15 cellular contexts compared by ENCODE assay signal in genomic region chr4:168388890-168389289, GRCh38.
DNase-seq lines count a peak whose midpoint lies in the region; ATAC-seq and TF ChIP-seq lines count a peak whose summit lies in the region.
"Had no signal": no experiment of that assay in that cellular context is flagged by ENCODE, and none has a peak within 500 bp of the region (broad histone marks: within the 10 kb centered on the region; RNA-seq: fewer than 3 reads in every experiment).

No MANE protein-coding gene starts in this region.

- ATAC-seq in HG03135 (IDR thresholded peaks at IDR 0.05; ENCODE audit: unreplicated experiment) = no peak
- no peak for ATAC-seq in activated CD8-positive, alpha-beta memory T cell treated with anti-CD3 and anti-CD28 coated beads, Interleukin-2, amount 10 ng/mL, durations not matched to agents 7 days and 5 days

- H3K27ac Mint-ChIP-seq in activated CD8-positive, alpha-beta memory T cell treated with anti-CD3 and anti-CD28 coated beads, Interleukin-2, amount 10 ng/mL, durations not matched to agents 7 days and 5 days = no peak overlapping the region
- H3K27ac Mint-ChIP-seq: activated CD4-positive, alpha-beta T cell treated with anti-CD3 and anti-CD28 coated beads, Interleukin-2, amount 10 ng/mL, durations not matched to agents 24 days and 14 days; T-helper 2 cell treated with Interferon-gamma antibody and Interleukin-4, amounts not matched to agents 5 μg/mL and 100 μg/mL, for 36 hours had no signal

- TF ChIP-seq CTCF in AG09309 (IDR thresholded peaks at IDR 0.05; ENCODE audit: control insufficient read depth, insufficient read depth, low read depth, low read length, missing control alignments) (no peak), cardiac fibroblast (IDR thresholded peaks at IDR 0.05; ENCODE audit: low read depth, low read length) (no peak)

- no peak overlapping the region for H3K4me3 Mint-ChIP-seq in activated CD8-positive, alpha-beta memory T cell treated with anti-CD3 and anti-CD28 coated beads, Interleukin-2, amount 10 ng/mL, durations not matched to agents 7 days and 5 days
- H3K4me3 Mint-ChIP-seq: activated CD4-positive, alpha-beta T cell treated with anti-CD3 and anti-CD28 coated beads, Interleukin-2, amount 10 ng/mL, durations not matched to agents 24 days and 14 days; T-helper 2 cell treated with Interferon-gamma antibody and Interleukin-4, amounts not matched to agents 5 μg/mL and 100 μg/mL, for 36 hours had no signal

- CTCF ChIA-PET in activated CD8-positive, alpha-beta memory T cell treated with anti-CD3 and anti-CD28 coated beads, Interleukin-2, amount 10 ng/mL, durations not matched to agents 7 days and 5 days (lab: Charles Lee) = interaction anchor here (1.4 to 1.5 kb wide), 2 partner anchors 26 to 28 kb away, joined by 3 read pairs; no protein-coding TSS in a partner anchor

- H3K27me3 Mint-ChIP-seq in activated CD8-positive, alpha-beta memory T cell treated with anti-CD3 and anti-CD28 coated beads, Interleukin-2, amount 10 ng/mL, durations not matched to agents 7 days and 5 days = no peaks in the 10 kb centered on the region
- H3K27me3 Mint-ChIP-seq: activated CD4-positive, alpha-beta T cell treated with anti-CD3 and anti-CD28 coated beads, Interleukin-2, amount 10 ng/mL, durations not matched to agents 24 days and 14 days had no signal

- H3K4me3 ChIP-seq in AG09309 (ENCODE audit: control insufficient read depth, low read depth, low read length) (no peak overlapping the region), cardiac fibroblast (replicated peaks in 1 of 2; ENCODE audit: low read depth in 2 of 2, low read length in 2 of 2) (no peak overlapping the region)

- no peaks in the 10 kb centered on the region for H3K4me1 Mint-ChIP-seq in activated CD8-positive, alpha-beta memory T cell treated with anti-CD3 and anti-CD28 coated beads, Interleukin-2, amount 10 ng/mL, durations not matched to agents 7 days and 5 days

- H3K36me3 Mint-ChIP-seq in activated CD8-positive, alpha-beta memory T cell treated with anti-CD3 and anti-CD28 coated beads, Interleukin-2, amount 10 ng/mL, durations not matched to agents 7 days and 5 days = peaks cover 75% of the 10 kb centered on the region

- H3K9me3 Mint-ChIP-seq in activated CD8-positive, alpha-beta memory T cell treated with anti-CD3 and anti-CD28 coated beads, Interleukin-2, amount 10 ng/mL, durations not matched to agents 7 days and 5 days (ENCODE audit: low read depth) = no peaks in the 10 kb centered on the region
- H3K9me3 Mint-ChIP-seq: activated CD4-positive, alpha-beta T cell treated with anti-CD3 and anti-CD28 coated beads, Interleukin-2, amount 10 ng/mL, durations not matched to agents 24 days and 14 days; T-helper 2 cell treated with Interferon-gamma antibody and Interleukin-4, amounts not matched to agents 5 μg/mL and 100 μg/mL, for 36 hours had no signal

- peak; percentile 35 for DNase-seq in AG09309 (ENCODE audit: low read depth)
- peak; percentile 31 for DNase-seq in LHCN-M2 (ENCODE audit: low read depth)
- peak; percentile 33 to 57 for DNase-seq in cardiac fibroblast (ENCODE audit: low read depth in 2 of 2)
- DNase-seq in iris pigment epithelial cell (ENCODE audit: low read depth) = peak; percentile 76
- DNase-seq in NCI-H146 (lab: John Stamatoyannopoulos, UW) = no peak
- DNase-seq in activated CD8-positive, alpha-beta memory T cell treated with anti-CD3 and anti-CD28 coated beads, Interleukin-2, amount 10 ng/mL, durations not matched to agents 7 days and 5 days = no peak
- DNase-seq in NAMALWA (ENCODE audit: low spot score) = no peak
- DNase-seq: activated CD4-positive, alpha-beta T cell treated with anti-CD3 and anti-CD28 coated beads, Interleukin-2, amount 10 ng/mL, durations not matched to agents 24 days and 14 days; activated T-cell treated with anti-CD3 and anti-CD28 coated beads, Interleukin-2, amount 50 U/mL, for 48 hours; islet precursor cell; Karpas-422; NCI-H1930; NCI-H82 had no signal

Comparison
In these comparisons a context has a peak if more than half of its experiments do, and no peak if none do; other contexts are left out.
1. DNase-seq: peak in AG09309 (single experiment), LHCN-M2 (single experiment), cardiac fibroblast (2 of 2) and iris pigment epithelial cell (single experiment); none in NCI-H146 (single experiment), activated CD8-positive, alpha-beta memory T cell treated with anti-CD3 and anti-CD28 coated beads, Interleukin-2, amount 10 ng/mL, durations not matched to agents 7 days and 5 days (single experiment) and NAMALWA (single experiment).